1 cellular context compared by ENCODE assay signal in the genomic region with DNA sequence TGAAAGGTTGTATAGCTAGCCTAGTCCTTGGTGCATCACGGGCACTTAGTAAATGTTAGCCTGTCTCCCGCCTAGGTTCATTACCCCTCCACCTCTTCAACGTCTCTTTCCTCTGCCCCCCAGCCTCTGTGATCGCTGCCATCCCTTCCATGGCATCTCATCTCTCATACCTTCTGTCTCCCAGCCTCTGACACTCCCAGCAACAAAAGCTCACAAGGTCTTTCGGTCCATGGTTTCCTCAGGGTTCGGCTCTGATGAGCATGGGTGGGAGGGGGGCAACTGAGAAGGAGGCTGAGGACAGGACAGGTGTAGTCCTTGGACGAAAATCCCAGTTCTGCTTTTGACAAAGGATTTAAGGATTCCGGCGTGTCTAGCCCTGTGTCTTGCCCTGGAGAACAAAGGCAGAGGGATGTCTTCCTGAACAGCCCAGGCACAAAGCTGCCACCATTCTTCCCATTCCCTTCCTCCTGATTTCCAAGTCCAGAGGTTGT.
TF ChIP-seq lines count a peak whose summit lies in the region.

No MANE protein-coding gene starts in this region.

TF ChIP-seq in SK-N-SH, 30 proteins besides CTCF, POLR2A, EP300 and RAD21 (continued from another document):
- TF ChIP-seq, protein P1, sequence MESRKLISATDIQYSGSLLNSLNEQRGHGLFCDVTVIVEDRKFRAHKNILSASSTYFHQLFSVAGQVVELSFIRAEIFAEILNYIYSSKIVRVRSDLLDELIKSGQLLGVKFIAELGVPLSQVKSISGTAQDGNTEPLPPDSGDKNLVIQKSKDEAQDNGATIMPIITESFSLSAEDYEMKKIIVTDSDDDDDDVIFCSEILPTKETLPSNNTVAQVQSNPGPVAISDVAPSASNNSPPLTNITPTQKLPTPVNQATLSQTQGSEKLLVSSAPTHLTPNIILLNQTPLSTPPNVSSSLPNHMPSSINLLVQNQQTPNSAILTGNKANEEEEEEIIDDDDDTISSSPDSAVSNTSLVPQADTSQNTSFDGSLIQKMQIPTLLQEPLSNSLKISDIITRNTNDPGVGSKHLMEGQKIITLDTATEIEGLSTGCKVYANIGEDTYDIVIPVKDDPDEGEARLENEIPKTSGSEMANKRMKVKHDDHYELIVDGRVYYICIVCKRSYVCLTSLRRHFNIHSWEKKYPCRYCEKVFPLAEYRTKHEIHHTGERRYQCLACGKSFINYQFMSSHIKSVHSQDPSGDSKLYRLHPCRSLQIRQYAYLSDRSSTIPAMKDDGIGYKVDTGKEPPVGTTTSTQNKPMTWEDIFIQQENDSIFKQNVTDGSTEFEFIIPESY (IDR thresholded peaks at IDR 0.05; ENCODE audit: borderline replicate concordance, low read depth) = no peak
- TF ChIP-seq FOXM1 (IDR thresholded peaks at IDR 0.05; ENCODE audit: low read depth) = no peak
- TF ChIP-seq GATA2 (CRISPR knock-in tag; IDR thresholded peaks at IDR 0.05) = no peak
- no peak for TF ChIP-seq RFX5 (IDR thresholded peaks at IDR 0.05; ENCODE audit: low read length)
- TF ChIP-seq, protein P2, sequence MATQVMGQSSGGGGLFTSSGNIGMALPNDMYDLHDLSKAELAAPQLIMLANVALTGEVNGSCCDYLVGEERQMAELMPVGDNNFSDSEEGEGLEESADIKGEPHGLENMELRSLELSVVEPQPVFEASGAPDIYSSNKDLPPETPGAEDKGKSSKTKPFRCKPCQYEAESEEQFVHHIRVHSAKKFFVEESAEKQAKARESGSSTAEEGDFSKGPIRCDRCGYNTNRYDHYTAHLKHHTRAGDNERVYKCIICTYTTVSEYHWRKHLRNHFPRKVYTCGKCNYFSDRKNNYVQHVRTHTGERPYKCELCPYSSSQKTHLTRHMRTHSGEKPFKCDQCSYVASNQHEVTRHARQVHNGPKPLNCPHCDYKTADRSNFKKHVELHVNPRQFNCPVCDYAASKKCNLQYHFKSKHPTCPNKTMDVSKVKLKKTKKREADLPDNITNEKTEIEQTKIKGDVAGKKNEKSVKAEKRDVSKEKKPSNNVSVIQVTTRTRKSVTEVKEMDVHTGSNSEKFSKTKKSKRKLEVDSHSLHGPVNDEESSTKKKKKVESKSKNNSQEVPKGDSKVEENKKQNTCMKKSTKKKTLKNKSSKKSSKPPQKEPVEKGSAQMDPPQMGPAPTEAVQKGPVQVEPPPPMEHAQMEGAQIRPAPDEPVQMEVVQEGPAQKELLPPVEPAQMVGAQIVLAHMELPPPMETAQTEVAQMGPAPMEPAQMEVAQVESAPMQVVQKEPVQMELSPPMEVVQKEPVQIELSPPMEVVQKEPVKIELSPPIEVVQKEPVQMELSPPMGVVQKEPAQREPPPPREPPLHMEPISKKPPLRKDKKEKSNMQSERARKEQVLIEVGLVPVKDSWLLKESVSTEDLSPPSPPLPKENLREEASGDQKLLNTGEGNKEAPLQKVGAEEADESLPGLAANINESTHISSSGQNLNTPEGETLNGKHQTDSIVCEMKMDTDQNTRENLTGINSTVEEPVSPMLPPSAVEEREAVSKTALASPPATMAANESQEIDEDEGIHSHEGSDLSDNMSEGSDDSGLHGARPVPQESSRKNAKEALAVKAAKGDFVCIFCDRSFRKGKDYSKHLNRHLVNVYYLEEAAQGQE (IDR thresholded peaks at IDR 0.05; ENCODE audit: low read depth, low read length) = no peak
- no peak for TF ChIP-seq JUND (IDR thresholded peaks at IDR 0.05)
- TF ChIP-seq NRF1 (IDR thresholded peaks at IDR 0.05; ENCODE audit: low read depth, low read length) = no peak
- TF ChIP-seq YY1 (IDR thresholded peaks at IDR 0.05; ENCODE audit: low read depth) = no peak
